23 cellular contexts compared by ENCODE assay signal in the genomic region with DNA sequence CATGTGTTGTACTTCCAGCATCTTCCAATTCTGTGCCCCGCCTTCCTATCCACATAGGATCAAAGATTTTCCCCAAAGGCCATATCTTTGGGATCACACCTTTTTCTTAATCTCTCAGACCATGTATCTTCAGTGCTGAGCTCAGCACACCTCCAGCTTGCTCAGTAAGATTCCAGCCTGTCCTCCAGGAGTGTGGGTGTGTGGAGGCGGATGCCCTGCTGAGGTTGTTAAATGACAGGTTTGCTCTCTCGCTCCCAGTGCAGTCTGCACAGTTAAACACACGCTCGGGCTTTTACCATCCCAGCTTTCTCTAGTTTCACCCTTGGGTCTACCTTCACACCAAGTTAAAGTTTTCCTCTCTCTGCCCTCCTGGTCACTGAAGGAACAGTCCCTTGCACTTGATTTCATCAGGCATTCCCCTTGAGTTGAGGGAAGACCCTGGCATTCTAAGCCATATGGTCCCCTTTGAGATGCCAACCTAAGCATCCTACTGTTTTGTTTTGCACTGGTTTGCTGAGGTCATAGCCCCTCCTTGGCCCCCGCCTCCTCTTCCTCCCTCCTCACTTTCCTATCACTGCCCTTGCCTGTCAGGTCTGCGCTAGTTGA. TPM values are rescaled to one million over a fixed set of nuclear protein-coding genes. Genes with fewer than 3 reads are reported as not detected.
DNase-seq lines count a peak whose midpoint lies in the region; ATAC-seq, FAIRE-seq and TF ChIP-seq lines count a peak whose summit lies in the region.
"Had no signal": no experiment of that assay in that cellular context is flagged by ENCODE, and none has a peak within 500 bp of the region (broad histone marks: within the 10 kb centered on the region; RNA-seq: fewer than 3 reads in every experiment).

No MANE protein-coding gene starts in this region.

- no peak for TF ChIP-seq RAD21 in K562 (CRISPR knock-in tag; conservative IDR thresholded peaks at IDR 0.05 in 1 of 2, IDR thresholded peaks at IDR 0.05 in 1 of 2)

- TF ChIP-seq CTCF in K562 (IDR thresholded peaks at IDR 0.05 in 2 of 3, conservative IDR thresholded peaks at IDR 0.05 in 1 of 3; ENCODE audit: insufficient read depth in 2 of 3, low read depth in 1 of 3, low read length in 3 of 3) (no peak), nephron (IDR thresholded peaks at IDR 0.05; ENCODE audit: unreplicated experiment in 3 of 3) (no peak), mesothelial cell of epicardium (IDR thresholded peaks at IDR 0.05; ENCODE audit: unreplicated experiment) (no peak)

- WGBS in K562 (ENCODE audit: insufficient coverage, low coverage, missing lambda C conversion rate) = 13% methylated on average over 7 of the region's 7 CpGs

- peaks cover 0 to 10% of the 10 kb centered on the region in 2 experiments; a peak in 2 of 5 replicates for H3K4me1 ChIP-seq in K562 (replicated peaks in 1 of 2; ENCODE audit: control insufficient read depth in 2 of 2, insufficient read depth in 2 of 2, low read length in 2 of 2)
- H3K4me1 ChIP-seq: BE2C had no signal

- peaks cover 37% of the 10 kb centered on the region for H3K27me3 Mint-ChIP-seq in activated naive CD4-positive, alpha-beta T cell treated with anti-CD3 and anti-CD28 coated beads, Interleukin-2, amount 10 ng/mL, durations not matched to agents 7 days and 5 days
- H3K27me3 Mint-ChIP-seq in nephron (ENCODE audit: low read depth) = peaks cover 22% of the 10 kb centered on the region
- H3K27me3 Mint-ChIP-seq in mesothelial cell of epicardium (ENCODE audit: low read depth) = peaks cover 42% of the 10 kb centered on the region
- peaks cover 16% of the 10 kb centered on the region for H3K27me3 Mint-ChIP-seq in activated CD8-positive, alpha-beta T cell treated with anti-CD3 and anti-CD28 coated beads, Interleukin-2, amount 10 ng/mL, durations not matched to agents 7 days and 5 days (ENCODE audit: low read depth)

- no peak overlapping the region for H2AFZ ChIP-seq in K562 (ENCODE audit: low read depth, low read length)

- H4K20me1 ChIP-seq in K562 (replicated peaks; ENCODE audit: control insufficient read depth, insufficient read depth, low read length) = peaks cover 16% of the 10 kb centered on the region; the same call in 1 of the 2 replicates

- no peak for TF ChIP-seq EP300 in K562 (IDR thresholded peaks at IDR 0.05; ENCODE audit: low read length)

- POLR2A ChIA-PET in K562 (lab: Yijun Ruan, JAX) = interaction anchor here (1.0 to 1.2 kb wide), 2 partner anchors 13 to 16 kb away, joined by 3 read pairs; no protein-coding TSS in a partner anchor
- POLR2A ChIA-PET in activated CD8-positive, alpha-beta T cell treated with anti-CD3 and anti-CD28 coated beads, Interleukin-2, amount 10 ng/mL, durations not matched to agents 7 days and 5 days (lab: Charles Lee) = no interaction called here

- in situ Hi-C loops in K562 (cut with MboI) = no loop called here

- no peak overlapping the region for H3K27ac Mint-ChIP-seq in activated naive CD4-positive, alpha-beta T cell treated with anti-CD3 and anti-CD28 coated beads, Interleukin-2, amount 10 ng/mL, durations not matched to agents 7 days and 5 days
- H3K27ac Mint-ChIP-seq in nephron (peak overlapping the region; percentile 28 to 90 (median 62)), mesothelial cell of epicardium (no peak overlapping the region)
- no peak overlapping the region for H3K27ac Mint-ChIP-seq in activated CD8-positive, alpha-beta T cell treated with anti-CD3 and anti-CD28 coated beads, Interleukin-2, amount 10 ng/mL, durations not matched to agents 7 days and 5 days

- peak; percentile 11 for DNase-seq in activated naive CD4-positive, alpha-beta T cell treated with anti-CD3 and anti-CD28 coated beads, Interleukin-2, amount 10 ng/mL, durations not matched to agents 7 days and 5 days
- DNase-seq in activated naive CD4-positive, alpha-beta T cell treated with Interleukin-2 at 50 U/mL for 16 hours = no peak
- DNase-seq in K562 (ENCODE audit: extremely low read depth in 1 of 4, low spot score in 3 of 4) (no peak), mesothelial cell of epicardium (ENCODE audit: low spot score in 2 of 2, unreplicated experiment in 2 of 2) (no peak), AG08395 (ENCODE audit: low spot score) (no peak)
- DNase-seq in activated CD8-positive, alpha-beta T cell treated with anti-CD3 and anti-CD28 coated beads, Interleukin-2, amount 10 ng/mL, durations not matched to agents 7 days and 5 days = no peak
- DNase-seq: BE2C; Calu3; CD4-positive, alpha-beta memory T cell; GOT3; NCI-H1092 treated with DMSO at 0.1 percent for 48 hours; NCI-H146; NCI-H2029 treated with DMSO at 0.1 percent for 48 hours; NCI-H2171 treated with DMSO at 0.1 percent for 48 hours; NCI-H446; NCI-H748 treated with DMSO at 0.1 percent for 48 hours; NK-92 treated with Interleukin-12 subunit alpha and Interleukin-12 subunit beta, amount 100 ng/mL, for 24 hours; SHP77 had no signal

- no peak overlapping the region for H3K4me3 ChIP-seq in K562
- H3K4me3 ChIP-seq: SK-N-MC had no signal

- peaks cover 42 to 73% of the 10 kb centered on the region in 2 experiments for H3K27me3 ChIP-seq in K562 (ENCODE audit: control insufficient read depth in 2 of 2, insufficient read depth in 2 of 2, low read length in 2 of 2)
- H3K27me3 ChIP-seq: BE2C had no signal

- ATAC-seq in K562 (peak; percentile 42), GM19467 (IDR thresholded peaks at IDR 0.05; ENCODE audit: unreplicated experiment) (no peak)
- no peak for ATAC-seq in activated CD8-positive, alpha-beta T cell treated with anti-CD3 and anti-CD28 coated beads, Interleukin-2, amount 10 ng/mL, durations not matched to agents 7 days and 5 days

- no peaks in the 10 kb centered on the region for H3K9me1 ChIP-seq in K562 (ENCODE audit: control insufficient read depth, insufficient read depth, low read length)

- no peaks in the 10 kb centered on the region for H3K79me2 ChIP-seq in K562 (ENCODE audit: control insufficient read depth, insufficient read depth, low read length)

- CTCF ChIA-PET in activated naive CD4-positive, alpha-beta T cell treated with anti-CD3 and anti-CD28 coated beads, Interleukin-2, amount 10 ng/mL, durations not matched to agents 7 days and 5 days (lab: Charles Lee) = interaction anchor here (1.0 kb wide), 1 partner anchor 32 kb away, joined by 3 read pairs; no protein-coding TSS in a partner anchor
- CTCF ChIA-PET in K562 (lab: Yijun Ruan, JAX; ENCODE audit: low intra/inter-chr PET ratio) = no interaction called here
- CTCF ChIA-PET in activated CD8-positive, alpha-beta T cell treated with anti-CD3 and anti-CD28 coated beads, Interleukin-2, amount 10 ng/mL, durations not matched to agents 7 days and 5 days (lab: Charles Lee) = interaction anchor here (0.6 to 1.6 kb wide), 2 partner anchors 10 to 12 kb away, joined by 3 to 4 read pairs; no protein-coding TSS in a partner anchor

- H3K4me1 Mint-ChIP-seq in activated naive CD4-positive, alpha-beta T cell treated with anti-CD3 and anti-CD28 coated beads, Interleukin-2, amount 10 ng/mL, durations not matched to agents 7 days and 5 days = peaks cover 8% of the 10 kb centered on the region
- H3K4me1 Mint-ChIP-seq in nephron (peaks cover 72% of the 10 kb centered on the region), mesothelial cell of epicardium (peaks cover 22% of the 10 kb centered on the region)
- peaks cover 13% of the 10 kb centered on the region for H3K4me1 Mint-ChIP-seq in activated CD8-positive, alpha-beta T cell treated with anti-CD3 and anti-CD28 coated beads, Interleukin-2, amount 10 ng/mL, durations not matched to agents 7 days and 5 days (ENCODE audit: low read depth)

- no peaks in the 10 kb centered on the region for H3K9me3 Mint-ChIP-seq in activated naive CD4-positive, alpha-beta T cell treated with anti-CD3 and anti-CD28 coated beads, Interleukin-2, amount 10 ng/mL, durations not matched to agents 7 days and 5 days
- no peaks in the 10 kb centered on the region for H3K9me3 Mint-ChIP-seq in nephron
- no peaks in the 10 kb centered on the region for H3K9me3 Mint-ChIP-seq in mesothelial cell of epicardium
- H3K9me3 Mint-ChIP-seq in activated CD8-positive, alpha-beta T cell treated with anti-CD3 and anti-CD28 coated beads, Interleukin-2, amount 10 ng/mL, durations not matched to agents 7 days and 5 days (ENCODE audit: insufficient read depth) = no peaks in the 10 kb centered on the region
- H3K9me3 Mint-ChIP-seq: CD4-positive, alpha-beta memory T cell had no signal

- peaks cover 9% of the 10 kb centered on the region for H3K36me3 Mint-ChIP-seq in activated naive CD4-positive, alpha-beta T cell treated with anti-CD3 and anti-CD28 coated beads, Interleukin-2, amount 10 ng/mL, durations not matched to agents 7 days and 5 days
- H3K36me3 Mint-ChIP-seq in nephron (ENCODE audit: low read depth) = peaks cover 12% of the 10 kb centered on the region
- H3K36me3 Mint-ChIP-seq in mesothelial cell of epicardium = peaks cover 16% of the 10 kb centered on the region
- peaks cover 6% of the 10 kb centered on the region for H3K36me3 Mint-ChIP-seq in activated CD8-positive, alpha-beta T cell treated with anti-CD3 and anti-CD28 coated beads, Interleukin-2, amount 10 ng/mL, durations not matched to agents 7 days and 5 days (ENCODE audit: low read depth)
- H3K36me3 Mint-ChIP-seq: CD4-positive, alpha-beta memory T cell had no signal

- no peak overlapping the region for H3K27ac ChIP-seq in K562 (ENCODE audit: extremely low read depth, low read depth, low read length)
- H3K27ac ChIP-seq: SK-N-MC had no signal

- BruUV-seq in K562 (replicated peaks; lab: Mats Ljungman, UMichigan) = no TSS peak

- no peak for TF ChIP-seq POLR2A in K562 (conservative IDR thresholded peaks at IDR 0.05)

- no peak overlapping the region for H3K4me3 Mint-ChIP-seq in activated naive CD4-positive, alpha-beta T cell treated with anti-CD3 and anti-CD28 coated beads, Interleukin-2, amount 10 ng/mL, durations not matched to agents 7 days and 5 days
- H3K4me3 Mint-ChIP-seq in nephron (peak overlapping the region in 2 of 3 experiments; percentile 10 to 53), mesothelial cell of epicardium (no peak overlapping the region)
- H3K4me3 Mint-ChIP-seq in activated CD8-positive, alpha-beta T cell treated with anti-CD3 and anti-CD28 coated beads, Interleukin-2, amount 10 ng/mL, durations not matched to agents 7 days and 5 days = no peak overlapping the region
- H3K4me3 Mint-ChIP-seq: CD4-positive, alpha-beta memory T cell had no signal

- H3K9me3 ChIP-seq in K562 (replicated peaks; ENCODE audit: control insufficient read depth, insufficient read depth, low read depth, low read length) = no peaks in the 10 kb centered on the region
- H3K9me3 ChIP-seq: BE2C had no signal

- H3K4me2 ChIP-seq in K562 (ENCODE audit: insufficient read depth, low read length) = no peak overlapping the region

- H3K36me3 ChIP-seq in K562 (ENCODE audit: control insufficient read depth, insufficient read depth, low read length) = no peaks in the 10 kb centered on the region
- H3K36me3 ChIP-seq: BE2C had no signal

- no peak overlapping the region for H3K9ac ChIP-seq in K562 (ENCODE audit: insufficient read depth in 1 of 2, low read depth in 2 of 2, low read length in 2 of 2)

- intact Hi-C loops in K562 (cut with micrococcal nuclease) = no loop called here

- peak; percentile 19 for FAIRE-seq in K562 (lab: Jason Lieb, UNC)
- FAIRE-seq: RCC 7860 had no signal

RNA-seq across cellular contexts. Expression of gene MYOG, which starts 13.7 kb away (rescaled TPM):
- not detected in 2 replicates for total RNA-seq in K562 (2011; cell fraction: chromatin; rRNA removed; ENCODE audit: low replicate concordance)
- not detected in 2 replicates for total RNA-seq in K562 (2011; cell fraction: nucleolus; rRNA removed)
- not detected in 2 replicates for total RNA-seq in K562 (2011; cell fraction: nucleoplasm; rRNA removed)
- not detected in 2 replicates for total RNA-seq in K562 (2014; rRNA removed)
- not detected in 2 replicates for total RNA-seq in K562 (2014; rRNA removed; fragmentation: Illumina TruSeq; extraction: Trizol)
- not detected in 2 replicates for total RNA-seq in K562 (2015; rRNA removed; fragmentation: Illumina TruSeq; extraction: Trizol)
- not detected in 2 replicates for total RNA-seq in K562 (2021)
- polyA plus RNA-seq in K562 (2011; rRNA removed) = not detected in 2 replicates
- polyA plus RNA-seq in K562 (2011; cell fraction: cytosol; rRNA removed) = not detected in 2 replicates
- polyA plus RNA-seq in K562 (2011; cell fraction: nucleus; rRNA removed) = not detected in 2 replicates
- not detected in 2 replicates for polyA plus RNA-seq in K562 (2012)
- polyA plus RNA-seq in K562 (2014; fragmentation: Illumina TruSeq; extraction: Trizol) = not detected in 2 replicates
- not detected for polyA plus RNA-seq in K562 (2014; fragmentation: Nextera tagmentation; extraction: Ambion mirVana)
- not detected in 2 replicates for polyA plus RNA-seq in K562 (2014; rRNA removed)
- polyA minus RNA-seq in K562 (2011; rRNA and poly(A)+ RNA removed) = not detected in 2 replicates
- not detected in 2 replicates for polyA minus RNA-seq in K562 (2011; cell fraction: cytosol; rRNA and poly(A)+ RNA removed)
- not detected in 2 replicates for polyA minus RNA-seq in K562 (2011; cell fraction: nucleus; rRNA and poly(A)+ RNA removed)
- not detected in 3 replicates for total RNA-seq in mesothelial cell of epicardium
- not detected for total RNA-seq in activated CD8-positive, alpha-beta T cell treated with anti-CD3 and anti-CD28 coated beads, Interleukin-2, amount 10 ng/mL, durations not matched to agents 7 days and 5 days
- total RNA-seq: A172; Calu3; CD4-positive, alpha-beta memory T cell had no signal
- polyA plus RNA-seq: CD4-positive, alpha-beta memory T cell had no signal

RNA-seq across cellular contexts. Expression of gene PPFIA4, which starts 45.8 kb away (rescaled TPM):
- total RNA-seq in K562 (2011; cell fraction: chromatin; rRNA removed; ENCODE audit: low replicate concordance) = 88.7 and 176 TPM in 2 replicates
- total RNA-seq in K562 (2011; cell fraction: nucleolus; rRNA removed) = 60.7 and 63.9 TPM in 2 replicates
- 62.3 and 64.9 TPM in 2 replicates for total RNA-seq in K562 (2011; cell fraction: nucleoplasm; rRNA removed)
- 0.94 and 1.00 TPM in 2 replicates for total RNA-seq in K562 (2014; rRNA removed)
- total RNA-seq in K562 (2014; rRNA removed; fragmentation: Illumina TruSeq; extraction: Trizol) = 0.22 and 0.36 TPM in 2 replicates
- 0.43 and 0.60 TPM in 2 replicates for total RNA-seq in K562 (2015; rRNA removed; fragmentation: Illumina TruSeq; extraction: Trizol)
- 1.9 and 2.0 TPM in 2 replicates for total RNA-seq in K562 (2021)
- polyA plus RNA-seq in K562 (2011; rRNA removed) = 12.0 and 15.5 TPM in 2 replicates
- polyA plus RNA-seq in K562 (2011; cell fraction: cytosol; rRNA removed) = 4.9 and 6.3 TPM in 2 replicates
- polyA plus RNA-seq in K562 (2011; cell fraction: nucleus; rRNA removed) = 133 and 139 TPM in 2 replicates
- 3.8 and 4.7 TPM in 2 replicates for polyA plus RNA-seq in K562 (2012)
- 0.69 and 0.70 TPM in 2 replicates for polyA plus RNA-seq in K562 (2014; fragmentation: Illumina TruSeq; extraction: Trizol)
- polyA plus RNA-seq in K562 (2014; fragmentation: Nextera tagmentation; extraction: Ambion mirVana) = under 1 TPM; 0.07 to 0.08 TPM
- polyA plus RNA-seq in K562 (2014; rRNA removed) = 1.2 and 5.3 TPM in 2 replicates
- polyA minus RNA-seq in K562 (2011; rRNA and poly(A)+ RNA removed) = 5.5 and 9.7 TPM in 2 replicates
- polyA minus RNA-seq in K562 (2011; cell fraction: cytosol; rRNA and poly(A)+ RNA removed) = 5.2 and 6.8 TPM in 2 replicates
- 32.0 and 45.5 TPM in 2 replicates for polyA minus RNA-seq in K562 (2011; cell fraction: nucleus; rRNA and poly(A)+ RNA removed)
- 35.3 to 39.4 TPM (median 38.9 TPM) in 3 replicates for total RNA-seq in mesothelial cell of epicardium
- 10 to 100 TPM; 31.9 to 32.0 TPM for total RNA-seq in activated CD8-positive, alpha-beta T cell treated with anti-CD3 and anti-CD28 coated beads, Interleukin-2, amount 10 ng/mL, durations not matched to agents 7 days and 5 days
- polyA plus RNA-seq: CD4-positive, alpha-beta memory T cell had no signal

RNA-seq across cellular contexts. Expression of gene ADORA1, which starts 55.4 kb away (rescaled TPM):
- total RNA-seq in K562 (2011; cell fraction: chromatin; rRNA removed; ENCODE audit: low replicate concordance) = not detected in 2 replicates
- total RNA-seq in K562 (2011; cell fraction: nucleolus; rRNA removed) = not detected in 2 replicates
- not detected in 2 replicates for total RNA-seq in K562 (2011; cell fraction: nucleoplasm; rRNA removed)
- not detected in 2 replicates for total RNA-seq in K562 (2014; rRNA removed)
- total RNA-seq in K562 (2014; rRNA removed; fragmentation: Illumina TruSeq; extraction: Trizol) = not detected in 2 replicates
- total RNA-seq in K562 (2015; rRNA removed; fragmentation: Illumina TruSeq; extraction: Trizol) = not detected in 2 replicates
- total RNA-seq in K562 (2021) = not detected in 2 replicates
- polyA plus RNA-seq in K562 (2011; rRNA removed) = not detected in 2 replicates
- not detected in 2 replicates for polyA plus RNA-seq in K562 (2011; cell fraction: cytosol; rRNA removed)
- polyA plus RNA-seq in K562 (2011; cell fraction: nucleus; rRNA removed) = not detected in 2 replicates
- 0.12 TPM in 1 of 2 replicates, not detected in the other for polyA plus RNA-seq in K562 (2012)
- not detected in 2 replicates for polyA plus RNA-seq in K562 (2014; fragmentation: Illumina TruSeq; extraction: Trizol)
- not detected for polyA plus RNA-seq in K562 (2014; fragmentation: Nextera tagmentation; extraction: Ambion mirVana)
- polyA plus RNA-seq in K562 (2014; rRNA removed) = not detected in 2 replicates
- not detected in 2 replicates for polyA minus RNA-seq in K562 (2011; rRNA and poly(A)+ RNA removed)
- polyA minus RNA-seq in K562 (2011; cell fraction: cytosol; rRNA and poly(A)+ RNA removed) = not detected in 2 replicates
- polyA minus RNA-seq in K562 (2011; cell fraction: nucleus; rRNA and poly(A)+ RNA removed) = not detected in 2 replicates
- 2.9 to 4.3 TPM (median 3.8 TPM) in 3 replicates for total RNA-seq in mesothelial cell of epicardium
- not detected for total RNA-seq in activated CD8-positive, alpha-beta T cell treated with anti-CD3 and anti-CD28 coated beads, Interleukin-2, amount 10 ng/mL, durations not matched to agents 7 days and 5 days
- total RNA-seq: CD4-positive, alpha-beta memory T cell had no signal

Comparison
In these comparisons a context has a peak if more than half of its experiments do, and no peak if none do; other contexts are left out.
1. H3K27ac Mint-ChIP-seq: peak in nephron (3 of 3); none in activated naive CD4-positive, alpha-beta T cell treated with anti-CD3 and anti-CD28 coated beads, Interleukin-2, amount 10 ng/mL, durations not matched to agents 7 days and 5 days (single experiment), mesothelial cell of epicardium (single experiment) and activated CD8-positive, alpha-beta T cell treated with anti-CD3 and anti-CD28 coated beads, Interleukin-2, amount 10 ng/mL, durations not matched to agents 7 days and 5 days (single experiment).
2. H3K4me3 Mint-ChIP-seq: peak in nephron (2 of 3); none in activated naive CD4-positive, alpha-beta T cell treated with anti-CD3 and anti-CD28 coated beads, Interleukin-2, amount 10 ng/mL, durations not matched to agents 7 days and 5 days (single experiment), mesothelial cell of epicardium (single experiment) and activated CD8-positive, alpha-beta T cell treated with anti-CD3 and anti-CD28 coated beads, Interleukin-2, amount 10 ng/mL, durations not matched to agents 7 days and 5 days (single experiment).